Comparison of ENCODE assay signal across 18 cellular contexts in genomic region chr14:30840086-30840779, GRCh38. TPM values are rescaled to one million over a fixed set of nuclear protein-coding genes. Genes with fewer than 3 reads are reported as not detected.
DNase-seq lines count a peak whose midpoint lies in the region; ATAC-seq, FAIRE-seq and TF ChIP-seq lines count a peak whose summit lies in the region.
"Had no signal": no experiment of that assay in that cellular context is flagged by ENCODE, and none has a peak within 500 bp of the region (broad histone marks: within the 10 kb centered on the region; RNA-seq: fewer than 3 reads in every experiment).

No MANE protein-coding gene starts in this region.

- peaks cover 12 to 24% of the 10 kb centered on the region in 2 donors for H3K27me3 Mint-ChIP-seq in effector memory CD8-positive, alpha-beta T cell

- H3K36me3 ChIP-seq in colonic mucosa, result no peaks in the 10 kb centered on the region
- H3K36me3 ChIP-seq in trophoblast cell (ENCODE audit: control insufficient read depth in 1 of 2, insufficient read depth in 2 of 2, low read length in 2 of 2), result no peaks in the 10 kb centered on the region

- H3K4me1 ChIP-seq in colonic mucosa (peaks cover 4% of the 10 kb centered on the region), trophoblast cell (ENCODE audit: control insufficient read depth in 1 of 2, insufficient read depth in 2 of 2, low read length in 2 of 2) (no peaks in the 10 kb centered on the region)

- H3K9me3 ChIP-seq in colonic mucosa, result no peaks in the 10 kb centered on the region
- no peaks in the 10 kb centered on the region for H3K9me3 ChIP-seq in trophoblast cell (ENCODE audit: insufficient read depth, low read depth, low read length)

- no peaks in the 10 kb centered on the region for H3K4me1 Mint-ChIP-seq in effector memory CD8-positive, alpha-beta T cell (ENCODE audit: low read depth in 2 of 2)
- H3K4me1 Mint-ChIP-seq: B cell had no signal

- DNase-seq in COLO829 (ENCODE audit: low spot score) (peak; percentile 11), HTR-8/SVneo (ENCODE audit: insufficient read length, low spot score) (no peak), colonic mucosa (peak; percentile 63), trophoblast cell (no peak)
- no peak for DNase-seq in effector memory CD8-positive, alpha-beta T cell
- DNase-seq: C1 segment of cervical spinal cord; CD4-positive, alpha-beta T cell; DMS153; DMS79 treated with DMSO at 0.1 percent for 48 hours; EL had no signal

- H3K36me3 Mint-ChIP-seq in effector memory CD8-positive, alpha-beta T cell (ENCODE audit: insufficient read depth), result no peaks in the 10 kb centered on the region

- no peak overlapping the region for H4K8ac ChIP-seq in trophoblast cell (ENCODE audit: low read depth, low read length)

- H3K14ac ChIP-seq in trophoblast cell (ENCODE audit: low read length), result no peak overlapping the region

- no CpG with 5 or more reads among the region's 10 CpGs for WGBS in trophoblast cell (ENCODE audit: extremely low coverage, insufficient coverage, insufficient read length)

- no peak overlapping the region for H3K4ac ChIP-seq in trophoblast cell (ENCODE audit: low read depth, low read length)

- H3K4me3 ChIP-seq in colonic mucosa (no peak overlapping the region), trophoblast cell (ENCODE audit: low read depth, low read length) (peak overlapping the region; percentile 35)

- H3K9ac ChIP-seq in colonic mucosa (ENCODE audit: low read depth in 2 of 2, low read length in 2 of 2), result no peak overlapping the region
- no peak overlapping the region for H3K9ac ChIP-seq in trophoblast cell (ENCODE audit: low read length)

- TF ChIP-seq CTCF in colonic mucosa (IDR thresholded peaks at IDR 0.05), result no peak

- H3K79me2 ChIP-seq in trophoblast cell (ENCODE audit: control insufficient read depth, insufficient read depth, low read length, poor library complexity), result no peaks in the 10 kb centered on the region

- H3K79me1 ChIP-seq in trophoblast cell (ENCODE audit: low read length), result no peaks in the 10 kb centered on the region

- H3K27me3 ChIP-seq in colonic mucosa (no peaks in the 10 kb centered on the region), trophoblast cell (ENCODE audit: insufficient read depth, low read length) (no peaks in the 10 kb centered on the region)

- no peak overlapping the region for H3K4me3 Mint-ChIP-seq in effector memory CD8-positive, alpha-beta T cell
- H3K4me3 Mint-ChIP-seq: B cell; CD4-positive, alpha-beta T cell had no signal

- H3K18ac ChIP-seq in trophoblast cell (ENCODE audit: low read length), result no peak overlapping the region

- H2BK120ac ChIP-seq in trophoblast cell (ENCODE audit: insufficient read depth, low read length, poor library complexity), result no peak overlapping the region

- H3K4me2 ChIP-seq in trophoblast cell (ENCODE audit: low read length), result no peak overlapping the region

- no peak overlapping the region for H4K12ac ChIP-seq in trophoblast cell (ENCODE audit: low read depth, low read length)

- peak; percentile 93 for FAIRE-seq in HTR-8/SVneo (lab: Jason Lieb, UNC)
- FAIRE-seq: A204.1, D721Med, G401.6, H54 had no signal

- H3K9me3 Mint-ChIP-seq in effector memory CD8-positive, alpha-beta T cell, result no peaks in the 10 kb centered on the region
- H3K9me3 Mint-ChIP-seq: CD4-positive, alpha-beta T cell had no signal

- no peak overlapping the region for H2BK5ac ChIP-seq in trophoblast cell (ENCODE audit: low read depth, low read length, poor library complexity)

- intact Hi-C loops in colonic mucosa (cut with DNase I), result no loop called here

- no peak overlapping the region for H2BK12ac ChIP-seq in trophoblast cell (ENCODE audit: low read length)

- no peak overlapping the region for H4K91ac ChIP-seq in trophoblast cell (ENCODE audit: low read depth, low read length)

- H2AFZ ChIP-seq in trophoblast cell (ENCODE audit: insufficient read depth, low read length, poor library complexity), result no peak overlapping the region

- no peak for ATAC-seq in HG02852 (IDR thresholded peaks at IDR 0.05; ENCODE audit: unreplicated experiment)
- ATAC-seq in GM18511 (IDR thresholded peaks at IDR 0.05; ENCODE audit: unreplicated experiment), result no peak
- no peak for ATAC-seq in effector memory CD8-positive, alpha-beta T cell (replicated peaks)
- ATAC-seq: HCT116 had no signal

- H3K23ac ChIP-seq in trophoblast cell (ENCODE audit: low read length), result no peak overlapping the region

- H3K27ac ChIP-seq in colonic mucosa (no peak overlapping the region), trophoblast cell (ENCODE audit: low read depth, low read length) (no peak overlapping the region)

- no peak overlapping the region for H3K27ac Mint-ChIP-seq in effector memory CD8-positive, alpha-beta T cell
- H3K27ac Mint-ChIP-seq: B cell; CD4-positive, alpha-beta T cell had no signal

- H2AK5ac ChIP-seq in trophoblast cell (ENCODE audit: low read length), result no peak overlapping the region

RNA-seq across cellular contexts. Expression of gene COCH, which starts 34.1 kb away (rescaled TPM):
- 1 to 10 TPM in 1 of 2 donors, under 1 TPM in 1; 0.91 to 2.4 TPM for total RNA-seq in colonic mucosa
- polyA plus RNA-seq in trophoblast cell (2013), result 1.5 and 1.9 TPM in 2 replicates
- total RNA-seq: CD4-positive, alpha-beta T cell had no signal

Comparison
In these comparisons a context has a peak if more than half of its experiments do, and no peak if none do; other contexts are left out.
1. DNase-seq: peak in COLO829 (single experiment) and colonic mucosa (single experiment); none in HTR-8/SVneo (single experiment), trophoblast cell (0 of 2) and effector memory CD8-positive, alpha-beta T cell (0 of 3).